Comparison of ENCODE assay signal across 1 cellular context in the genomic region with DNA sequence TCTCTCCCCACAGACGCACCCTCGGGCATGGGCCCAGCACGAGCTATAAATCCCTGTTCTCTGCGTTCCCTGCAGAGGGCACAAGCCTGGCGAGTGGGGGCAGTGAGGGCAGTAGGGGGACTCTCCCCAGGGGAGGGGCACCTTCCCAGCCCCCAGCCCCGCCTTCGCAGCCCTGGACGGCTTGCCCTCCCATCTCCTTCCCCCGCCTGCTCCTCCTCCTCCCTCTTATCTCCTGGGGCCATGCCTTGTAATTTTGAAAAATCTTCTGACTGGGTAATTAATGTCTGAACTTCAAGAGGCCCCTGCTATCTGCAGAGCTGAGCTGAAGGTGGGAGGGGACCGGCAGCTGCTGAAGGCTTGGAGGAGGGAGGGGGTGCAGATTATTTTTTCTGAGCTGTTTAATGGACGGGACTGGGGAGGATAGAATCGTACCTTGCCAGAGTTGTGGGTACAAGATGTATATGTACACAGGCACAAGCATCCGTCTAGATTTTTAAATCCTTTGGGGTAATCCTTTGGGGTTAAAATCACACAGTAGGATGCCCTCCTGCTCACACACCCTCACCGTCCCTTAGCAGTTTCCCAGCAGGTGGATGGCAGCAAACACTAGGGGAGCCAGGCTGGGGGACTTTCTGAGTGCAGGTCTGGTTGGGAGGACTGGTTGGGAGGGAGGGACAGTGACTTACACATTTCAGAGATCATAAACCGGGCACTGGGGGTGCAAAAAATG.
A peak's percentile ranks its signal among the peaks of the same experiment; 100 is the strongest.
TF ChIP-seq lines count a peak whose summit lies in the region.

No MANE protein-coding gene starts in this region.

TF ChIP-seq in K562, 482 proteins besides CTCF, POLR2A, EP300 and RAD21 (continued from another document and continues in another):
- TF ChIP-seq HDAC1 (IDR thresholded peaks at IDR 0.05) (peak in 1 of 2 experiments; percentile 88; a peak in 2 of 4 replicates), ZNF551 (CRISPR knock-in tag; IDR thresholded peaks at IDR 0.05) (no peak), CBX3 (IDR thresholded peaks at IDR 0.05; ENCODE audit: borderline replicate concordance in 1 of 2, low read length in 2 of 2) (no peak), CHCHD3 (CRISPR knock-in tag; IDR thresholded peaks at IDR 0.05) (no peak), ESRRA (IDR thresholded peaks at IDR 0.05; ENCODE audit: borderline replicate concordance, low read depth) (no peak), TAF9B (IDR thresholded peaks at IDR 0.05; ENCODE audit: partially characterized antibody) (no peak), HCFC1 (IDR thresholded peaks at IDR 0.05; ENCODE audit: low read depth, low read length) (no peak), BRF1 (IDR thresholded peaks at IDR 0.05; ENCODE audit: borderline replicate concordance, extremely low read depth, insufficient read length) (no peak), FOXM1 (IDR thresholded peaks at IDR 0.05; ENCODE audit: low read depth) (peak; percentile 75), FOXM1 (CRISPR knock-in tag; IDR thresholded peaks at IDR 0.05; ENCODE audit: low read depth) (no peak), CCNT2 (IDR thresholded peaks at IDR 0.05; ENCODE audit: borderline replicate concordance, extremely low read depth, insufficient read length, low read depth, low read length) (peak; percentile 82), ZNF146 (CRISPR knock-in tag; IDR thresholded peaks at IDR 0.05; ENCODE audit: unreplicated experiment) (no peak), POLR2B (IDR thresholded peaks at IDR 0.05; ENCODE audit: low read depth, partially characterized antibody) (no peak), RBM15 (IDR thresholded peaks at IDR 0.05; ENCODE audit: insufficient read depth, low read length) (no peak), TCF3 (CRISPR knock-in tag; IDR thresholded peaks at IDR 0.05) (peak; percentile 90), ZNF699 (CRISPR knock-in tag; IDR thresholded peaks at IDR 0.05; ENCODE audit: insufficient replicate concordance) (no peak), ELF4 (CRISPR knock-in tag; IDR thresholded peaks at IDR 0.05) (no peak), STAT5B (CRISPR knock-in tag; IDR thresholded peaks at IDR 0.05) (no peak), ZNF174 (CRISPR knock-in tag; IDR thresholded peaks at IDR 0.05) (no peak), MAFG (tag; conservative IDR thresholded peaks at IDR 0.05) (no peak), ZNF175 (CRISPR knock-in tag; IDR thresholded peaks at IDR 0.05; ENCODE audit: low read depth) (no peak), GABPA (tag; conservative IDR thresholded peaks at IDR 0.05; ENCODE audit: low read depth) (no peak), DIDO1 (tag; IDR thresholded peaks at IDR 0.05; ENCODE audit: low read depth) (no peak), DPF2 (IDR thresholded peaks at IDR 0.05) (peak; percentile 88), MCM7 (IDR thresholded peaks at IDR 0.05) (no peak), ARID2 (IDR thresholded peaks at IDR 0.05) (no peak), U2AF2 (optimal IDR thresholded peaks at IDR 0.05; ENCODE audit: low read depth, low read length) (no peak), RB1 (IDR thresholded peaks at IDR 0.05; ENCODE audit: low read depth) (no peak), NR2C2 (CRISPR knock-in tag; IDR thresholded peaks at IDR 0.05) (no peak), NR2C2 (tag; IDR thresholded peaks at IDR 0.05) (no peak), ETV1 (tag; conservative IDR thresholded peaks at IDR 0.05; ENCODE audit: low read depth) (no peak)
- TF ChIP-seq, protein P1, sequence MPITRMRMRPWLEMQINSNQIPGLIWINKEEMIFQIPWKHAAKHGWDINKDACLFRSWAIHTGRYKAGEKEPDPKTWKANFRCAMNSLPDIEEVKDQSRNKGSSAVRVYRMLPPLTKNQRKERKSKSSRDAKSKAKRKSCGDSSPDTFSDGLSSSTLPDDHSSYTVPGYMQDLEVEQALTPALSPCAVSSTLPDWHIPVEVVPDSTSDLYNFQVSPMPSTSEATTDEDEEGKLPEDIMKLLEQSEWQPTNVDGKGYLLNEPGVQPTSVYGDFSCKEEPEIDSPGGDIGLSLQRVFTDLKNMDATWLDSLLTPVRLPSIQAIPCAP (CRISPR knock-in tag; IDR thresholded peaks at IDR 0.05; ENCODE audit: borderline replicate concordance) = no peak
- TF ChIP-seq, protein P2, sequence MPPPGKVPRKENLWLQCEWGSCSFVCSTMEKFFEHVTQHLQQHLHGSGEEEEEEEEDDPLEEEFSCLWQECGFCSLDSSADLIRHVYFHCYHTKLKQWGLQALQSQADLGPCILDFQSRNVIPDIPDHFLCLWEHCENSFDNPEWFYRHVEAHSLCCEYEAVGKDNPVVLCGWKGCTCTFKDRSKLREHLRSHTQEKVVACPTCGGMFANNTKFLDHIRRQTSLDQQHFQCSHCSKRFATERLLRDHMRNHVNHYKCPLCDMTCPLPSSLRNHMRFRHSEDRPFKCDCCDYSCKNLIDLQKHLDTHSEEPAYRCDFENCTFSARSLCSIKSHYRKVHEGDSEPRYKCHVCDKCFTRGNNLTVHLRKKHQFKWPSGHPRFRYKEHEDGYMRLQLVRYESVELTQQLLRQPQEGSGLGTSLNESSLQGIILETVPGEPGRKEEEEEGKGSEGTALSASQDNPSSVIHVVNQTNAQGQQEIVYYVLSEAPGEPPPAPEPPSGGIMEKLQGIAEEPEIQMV (tag; conservative IDR thresholded peaks at IDR 0.05; ENCODE audit: low read depth) = no peak
- TF ChIP-seq, protein P3, sequence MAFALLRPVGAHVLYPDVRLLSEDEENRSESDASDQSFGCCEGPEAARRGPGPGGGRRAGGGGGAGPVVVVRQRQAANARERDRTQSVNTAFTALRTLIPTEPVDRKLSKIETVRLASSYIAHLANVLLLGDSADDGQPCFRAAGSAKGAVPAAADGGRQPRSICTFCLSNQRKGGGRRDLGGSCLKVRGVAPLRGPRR (CRISPR knock-in tag; IDR thresholded peaks at IDR 0.05) = no peak
- TF ChIP-seq, protein P4, sequence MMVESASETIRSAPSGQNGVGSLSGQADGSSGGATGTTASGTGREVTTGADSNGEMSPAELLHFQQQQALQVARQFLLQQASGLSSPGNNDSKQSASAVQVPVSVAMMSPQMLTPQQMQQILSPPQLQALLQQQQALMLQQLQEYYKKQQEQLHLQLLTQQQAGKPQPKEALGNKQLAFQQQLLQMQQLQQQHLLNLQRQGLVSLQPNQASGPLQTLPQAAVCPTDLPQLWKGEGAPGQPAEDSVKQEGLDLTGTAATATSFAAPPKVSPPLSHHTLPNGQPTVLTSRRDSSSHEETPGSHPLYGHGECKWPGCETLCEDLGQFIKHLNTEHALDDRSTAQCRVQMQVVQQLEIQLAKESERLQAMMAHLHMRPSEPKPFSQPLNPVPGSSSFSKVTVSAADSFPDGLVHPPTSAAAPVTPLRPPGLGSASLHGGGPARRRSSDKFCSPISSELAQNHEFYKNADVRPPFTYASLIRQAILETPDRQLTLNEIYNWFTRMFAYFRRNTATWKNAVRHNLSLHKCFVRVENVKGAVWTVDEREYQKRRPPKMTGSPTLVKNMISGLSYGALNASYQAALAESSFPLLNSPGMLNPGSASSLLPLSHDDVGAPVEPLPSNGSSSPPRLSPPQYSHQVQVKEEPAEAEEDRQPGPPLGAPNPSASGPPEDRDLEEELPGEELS (CRISPR knock-in tag; IDR thresholded peaks at IDR 0.05; ENCODE audit: borderline replicate concordance) = no peak
- TF ChIP-seq, protein P5, sequence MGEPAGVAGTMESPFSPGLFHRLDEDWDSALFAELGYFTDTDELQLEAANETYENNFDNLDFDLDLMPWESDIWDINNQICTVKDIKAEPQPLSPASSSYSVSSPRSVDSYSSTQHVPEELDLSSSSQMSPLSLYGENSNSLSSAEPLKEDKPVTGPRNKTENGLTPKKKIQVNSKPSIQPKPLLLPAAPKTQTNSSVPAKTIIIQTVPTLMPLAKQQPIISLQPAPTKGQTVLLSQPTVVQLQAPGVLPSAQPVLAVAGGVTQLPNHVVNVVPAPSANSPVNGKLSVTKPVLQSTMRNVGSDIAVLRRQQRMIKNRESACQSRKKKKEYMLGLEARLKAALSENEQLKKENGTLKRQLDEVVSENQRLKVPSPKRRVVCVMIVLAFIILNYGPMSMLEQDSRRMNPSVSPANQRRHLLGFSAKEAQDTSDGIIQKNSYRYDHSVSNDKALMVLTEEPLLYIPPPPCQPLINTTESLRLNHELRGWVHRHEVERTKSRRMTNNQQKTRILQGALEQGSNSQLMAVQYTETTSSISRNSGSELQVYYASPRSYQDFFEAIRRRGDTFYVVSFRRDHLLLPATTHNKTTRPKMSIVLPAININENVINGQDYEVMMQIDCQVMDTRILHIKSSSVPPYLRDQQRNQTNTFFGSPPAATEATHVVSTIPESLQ (CRISPR knock-in tag; IDR thresholded peaks at IDR 0.05) = no peak
- TF ChIP-seq, protein P6, sequence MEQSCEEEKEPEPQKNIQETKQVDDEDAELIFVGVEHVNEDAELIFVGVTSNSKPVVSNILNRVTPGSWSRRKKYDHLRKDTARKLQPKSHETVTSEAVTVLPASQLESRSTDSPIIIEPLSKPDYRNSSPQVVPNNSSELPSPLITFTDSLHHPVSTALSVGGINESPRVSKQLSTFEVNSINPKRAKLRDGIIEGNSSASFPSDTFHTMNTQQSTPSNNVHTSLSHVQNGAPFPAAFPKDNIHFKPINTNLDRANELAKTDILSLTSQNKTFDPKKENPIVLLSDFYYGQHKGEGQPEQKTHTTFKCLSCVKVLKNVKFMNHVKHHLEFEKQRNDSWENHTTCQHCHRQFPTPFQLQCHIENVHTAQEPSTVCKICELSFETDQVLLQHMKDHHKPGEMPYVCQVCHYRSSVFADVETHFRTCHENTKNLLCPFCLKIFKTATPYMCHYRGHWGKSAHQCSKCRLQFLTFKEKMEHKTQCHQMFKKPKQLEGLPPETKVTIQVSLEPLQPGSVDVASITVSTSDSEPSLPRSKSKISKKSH (CRISPR knock-in tag; IDR thresholded peaks at IDR 0.05) = no peak
- TF ChIP-seq, protein P7, sequence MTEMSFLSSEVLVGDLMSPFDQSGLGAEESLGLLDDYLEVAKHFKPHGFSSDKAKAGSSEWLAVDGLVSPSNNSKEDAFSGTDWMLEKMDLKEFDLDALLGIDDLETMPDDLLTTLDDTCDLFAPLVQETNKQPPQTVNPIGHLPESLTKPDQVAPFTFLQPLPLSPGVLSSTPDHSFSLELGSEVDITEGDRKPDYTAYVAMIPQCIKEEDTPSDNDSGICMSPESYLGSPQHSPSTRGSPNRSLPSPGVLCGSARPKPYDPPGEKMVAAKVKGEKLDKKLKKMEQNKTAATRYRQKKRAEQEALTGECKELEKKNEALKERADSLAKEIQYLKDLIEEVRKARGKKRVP (CRISPR knock-in tag; IDR thresholded peaks at IDR 0.05) = no peak
- TF ChIP-seq, protein P8, sequence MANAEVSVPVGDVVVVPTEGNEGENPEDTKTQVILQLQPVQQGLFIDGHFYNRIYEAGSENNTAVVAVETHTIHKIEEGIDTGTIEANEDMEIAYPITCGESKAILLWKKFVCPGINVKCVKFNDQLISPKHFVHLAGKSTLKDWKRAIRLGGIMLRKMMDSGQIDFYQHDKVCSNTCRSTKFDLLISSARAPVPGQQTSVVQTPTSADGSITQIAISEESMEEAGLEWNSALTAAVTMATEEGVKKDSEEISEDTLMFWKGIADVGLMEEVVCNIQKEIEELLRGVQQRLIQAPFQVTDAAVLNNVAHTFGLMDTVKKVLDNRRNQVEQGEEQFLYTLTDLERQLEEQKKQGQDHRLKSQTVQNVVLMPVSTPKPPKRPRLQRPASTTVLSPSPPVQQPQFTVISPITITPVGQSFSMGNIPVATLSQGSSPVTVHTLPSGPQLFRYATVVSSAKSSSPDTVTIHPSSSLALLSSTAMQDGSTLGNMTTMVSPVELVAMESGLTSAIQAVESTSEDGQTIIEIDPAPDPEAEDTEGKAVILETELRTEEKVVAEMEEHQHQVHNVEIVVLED (CRISPR knock-in tag; IDR thresholded peaks at IDR 0.05) = no peak
- TF ChIP-seq, protein P9, sequence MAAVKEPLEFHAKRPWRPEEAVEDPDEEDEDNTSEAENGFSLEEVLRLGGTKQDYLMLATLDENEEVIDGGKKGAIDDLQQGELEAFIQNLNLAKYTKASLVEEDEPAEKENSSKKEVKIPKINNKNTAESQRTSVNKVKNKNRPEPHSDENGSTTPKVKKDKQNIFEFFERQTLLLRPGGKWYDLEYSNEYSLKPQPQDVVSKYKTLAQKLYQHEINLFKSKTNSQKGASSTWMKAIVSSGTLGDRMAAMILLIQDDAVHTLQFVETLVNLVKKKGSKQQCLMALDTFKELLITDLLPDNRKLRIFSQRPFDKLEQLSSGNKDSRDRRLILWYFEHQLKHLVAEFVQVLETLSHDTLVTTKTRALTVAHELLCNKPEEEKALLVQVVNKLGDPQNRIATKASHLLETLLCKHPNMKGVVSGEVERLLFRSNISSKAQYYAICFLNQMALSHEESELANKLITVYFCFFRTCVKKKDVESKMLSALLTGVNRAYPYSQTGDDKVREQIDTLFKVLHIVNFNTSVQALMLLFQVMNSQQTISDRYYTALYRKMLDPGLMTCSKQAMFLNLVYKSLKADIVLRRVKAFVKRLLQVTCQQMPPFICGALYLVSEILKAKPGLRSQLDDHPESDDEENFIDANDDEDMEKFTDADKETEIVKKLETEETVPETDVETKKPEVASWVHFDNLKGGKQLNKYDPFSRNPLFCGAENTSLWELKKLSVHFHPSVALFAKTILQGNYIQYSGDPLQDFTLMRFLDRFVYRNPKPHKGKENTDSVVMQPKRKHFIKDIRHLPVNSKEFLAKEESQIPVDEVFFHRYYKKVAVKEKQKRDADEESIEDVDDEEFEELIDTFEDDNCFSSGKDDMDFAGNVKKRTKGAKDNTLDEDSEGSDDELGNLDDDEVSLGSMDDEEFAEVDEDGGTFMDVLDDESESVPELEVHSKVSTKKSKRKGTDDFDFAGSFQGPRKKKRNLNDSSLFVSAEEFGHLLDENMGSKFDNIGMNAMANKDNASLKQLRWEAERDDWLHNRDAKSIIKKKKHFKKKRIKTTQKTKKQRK (IDR thresholded peaks at IDR 0.05; ENCODE audit: borderline replicate concordance, low read depth, low read length) = no peak
- TF ChIP-seq, protein P10, sequence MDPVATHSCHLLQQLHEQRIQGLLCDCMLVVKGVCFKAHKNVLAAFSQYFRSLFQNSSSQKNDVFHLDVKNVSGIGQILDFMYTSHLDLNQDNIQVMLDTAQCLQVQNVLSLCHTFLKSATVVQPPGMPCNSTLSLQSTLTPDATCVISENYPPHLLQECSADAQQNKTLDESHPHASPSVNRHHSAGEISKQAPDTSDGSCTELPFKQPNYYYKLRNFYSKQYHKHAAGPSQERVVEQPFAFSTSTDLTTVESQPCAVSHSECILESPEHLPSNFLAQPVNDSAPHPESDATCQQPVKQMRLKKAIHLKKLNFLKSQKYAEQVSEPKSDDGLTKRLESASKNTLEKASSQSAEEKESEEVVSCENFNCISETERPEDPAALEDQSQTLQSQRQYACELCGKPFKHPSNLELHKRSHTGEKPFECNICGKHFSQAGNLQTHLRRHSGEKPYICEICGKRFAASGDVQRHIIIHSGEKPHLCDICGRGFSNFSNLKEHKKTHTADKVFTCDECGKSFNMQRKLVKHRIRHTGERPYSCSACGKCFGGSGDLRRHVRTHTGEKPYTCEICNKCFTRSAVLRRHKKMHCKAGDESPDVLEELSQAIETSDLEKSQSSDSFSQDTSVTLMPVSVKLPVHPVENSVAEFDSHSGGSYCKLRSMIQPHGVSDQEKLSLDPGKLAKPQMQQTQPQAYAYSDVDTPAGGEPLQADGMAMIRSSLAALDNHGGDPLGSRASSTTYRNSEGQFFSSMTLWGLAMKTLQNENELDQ (CRISPR knock-in tag; IDR thresholded peaks at IDR 0.05; ENCODE audit: borderline replicate concordance) = no peak
